1 cellular context compared by ENCODE assay signal in the genomic region with DNA sequence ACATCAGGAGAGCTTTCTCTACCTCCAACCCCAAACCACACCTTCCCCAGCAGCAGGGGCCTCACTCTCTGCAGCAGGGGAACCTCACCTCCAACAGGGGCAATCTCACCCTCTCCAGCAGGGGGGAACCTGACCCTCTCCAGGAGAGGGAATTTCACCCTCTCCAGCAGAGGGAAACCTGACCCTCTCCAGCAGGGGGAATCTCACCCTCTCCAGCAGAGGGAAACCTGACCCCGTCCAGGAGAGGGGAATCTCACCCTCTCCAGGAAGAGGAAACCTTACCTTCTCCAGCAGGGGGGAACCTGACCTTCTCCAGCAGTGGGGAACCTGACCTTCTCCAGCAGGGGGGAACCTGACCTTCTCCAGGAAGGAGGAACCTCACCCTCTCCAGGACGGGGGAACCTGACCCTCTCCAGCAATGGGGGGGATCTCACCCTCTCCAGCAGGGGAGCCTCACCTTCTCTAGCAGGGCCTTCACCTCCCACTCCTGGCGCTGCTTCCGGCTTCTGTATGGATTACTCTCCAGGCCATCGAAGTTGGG.
TF ChIP-seq lines count a peak whose summit lies in the region.

No MANE protein-coding gene starts in this region.

TF ChIP-seq in HepG2, 621 proteins besides CTCF, POLR2A, EP300 and RAD21 (continued from another document and continues in another):
- TF ChIP-seq, protein P1, sequence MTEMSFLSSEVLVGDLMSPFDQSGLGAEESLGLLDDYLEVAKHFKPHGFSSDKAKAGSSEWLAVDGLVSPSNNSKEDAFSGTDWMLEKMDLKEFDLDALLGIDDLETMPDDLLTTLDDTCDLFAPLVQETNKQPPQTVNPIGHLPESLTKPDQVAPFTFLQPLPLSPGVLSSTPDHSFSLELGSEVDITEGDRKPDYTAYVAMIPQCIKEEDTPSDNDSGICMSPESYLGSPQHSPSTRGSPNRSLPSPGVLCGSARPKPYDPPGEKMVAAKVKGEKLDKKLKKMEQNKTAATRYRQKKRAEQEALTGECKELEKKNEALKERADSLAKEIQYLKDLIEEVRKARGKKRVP (CRISPR knock-in tag; IDR thresholded peaks at IDR 0.05): no peak
- no peak for TF ChIP-seq ZBTB8A (CRISPR knock-in tag; IDR thresholded peaks at IDR 0.05; ENCODE audit: borderline replicate concordance, low read depth)
- TF ChIP-seq MIXL1 (CRISPR knock-in tag; IDR thresholded peaks at IDR 0.05): no peak
- no peak for TF ChIP-seq EHMT2 (IDR thresholded peaks at IDR 0.05; ENCODE audit: borderline replicate concordance, low read depth, low read length)
- peak; percentile 12; the same call in 1 of the 2 replicates for TF ChIP-seq NR2F2 (IDR thresholded peaks at IDR 0.05; ENCODE audit: borderline replicate concordance, low read depth)
- no peak for TF ChIP-seq ZNF788 (CRISPR knock-in tag; IDR thresholded peaks at IDR 0.05; ENCODE audit: borderline replicate concordance)
- TF ChIP-seq ZNF761 (CRISPR knock-in tag; conservative IDR thresholded peaks at IDR 0.05): no peak
- no peak for TF ChIP-seq HNF1A (IDR thresholded peaks at IDR 0.05; ENCODE audit: low read depth)
- no peak for TF ChIP-seq HNF1A (CRISPR knock-in tag; IDR thresholded peaks at IDR 0.05; ENCODE audit: borderline replicate concordance)
- peak; percentile 66; the same call in 1 of the 3 replicates for TF ChIP-seq MXI1 (IDR thresholded peaks at IDR 0.05; ENCODE audit: borderline replicate concordance, low read depth, low read length)
- no peak for TF ChIP-seq ZNF333 (CRISPR knock-in tag; IDR thresholded peaks at IDR 0.05; ENCODE audit: borderline replicate concordance)
- TF ChIP-seq PATZ1 (CRISPR knock-in tag; IDR thresholded peaks at IDR 0.05): peak; percentile 72
- no peak for TF ChIP-seq SMYD3 (CRISPR knock-in tag; IDR thresholded peaks at IDR 0.05)
- no peak for TF ChIP-seq MATR3 (CRISPR knock-in tag; IDR thresholded peaks at IDR 0.05)
- TF ChIP-seq SATB2 (CRISPR knock-in tag; IDR thresholded peaks at IDR 0.05): no peak
- no peak for TF ChIP-seq U2AF2 (IDR thresholded peaks at IDR 0.05; ENCODE audit: low read depth, low read length)
- TF ChIP-seq SNAPC4 (CRISPR knock-in tag; IDR thresholded peaks at IDR 0.05): no peak
- TF ChIP-seq, protein P2, sequence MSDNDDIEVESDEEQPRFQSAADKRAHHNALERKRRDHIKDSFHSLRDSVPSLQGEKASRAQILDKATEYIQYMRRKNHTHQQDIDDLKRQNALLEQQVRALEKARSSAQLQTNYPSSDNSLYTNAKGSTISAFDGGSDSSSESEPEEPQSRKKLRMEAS (IDR thresholded peaks at IDR 0.05): peak; percentile 33; the same call in 1 of the 2 replicates
- TF ChIP-seq, protein P3, sequence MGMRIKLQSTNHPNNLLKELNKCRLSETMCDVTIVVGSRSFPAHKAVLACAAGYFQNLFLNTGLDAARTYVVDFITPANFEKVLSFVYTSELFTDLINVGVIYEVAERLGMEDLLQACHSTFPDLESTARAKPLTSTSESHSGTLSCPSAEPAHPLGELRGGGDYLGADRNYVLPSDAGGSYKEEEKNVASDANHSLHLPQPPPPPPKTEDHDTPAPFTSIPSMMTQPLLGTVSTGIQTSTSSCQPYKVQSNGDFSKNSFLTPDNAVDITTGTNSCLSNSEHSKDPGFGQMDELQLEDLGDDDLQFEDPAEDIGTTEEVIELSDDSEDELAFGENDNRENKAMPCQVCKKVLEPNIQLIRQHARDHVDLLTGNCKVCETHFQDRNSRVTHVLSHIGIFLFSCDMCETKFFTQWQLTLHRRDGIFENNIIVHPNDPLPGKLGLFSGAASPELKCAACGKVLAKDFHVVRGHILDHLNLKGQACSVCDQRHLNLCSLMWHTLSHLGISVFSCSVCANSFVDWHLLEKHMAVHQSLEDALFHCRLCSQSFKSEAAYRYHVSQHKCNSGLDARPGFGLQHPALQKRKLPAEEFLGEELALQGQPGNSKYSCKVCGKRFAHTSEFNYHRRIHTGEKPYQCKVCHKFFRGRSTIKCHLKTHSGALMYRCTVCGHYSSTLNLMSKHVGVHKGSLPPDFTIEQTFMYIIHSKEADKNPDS (CRISPR knock-in tag; IDR thresholded peaks at IDR 0.05): peak; percentile 80; the same call in 1 of the 2 replicates
- no peak for TF ChIP-seq MBNL3 (CRISPR knock-in tag; conservative IDR thresholded peaks at IDR 0.05)
- TF ChIP-seq ZHX2 (IDR thresholded peaks at IDR 0.05; ENCODE audit: low read depth): no peak
- no peak for TF ChIP-seq ZHX2 (CRISPR knock-in tag; IDR thresholded peaks at IDR 0.05; ENCODE audit: borderline replicate concordance)
- no peak for TF ChIP-seq ZNF430 (CRISPR knock-in tag; IDR thresholded peaks at IDR 0.05)
- TF ChIP-seq THAP8 (CRISPR knock-in tag; IDR thresholded peaks at IDR 0.05; ENCODE audit: borderline replicate concordance): no peak
- no peak for TF ChIP-seq KAT8 (CRISPR knock-in tag; IDR thresholded peaks at IDR 0.05)
- no peak for TF ChIP-seq GFI1 (CRISPR knock-in tag; IDR thresholded peaks at IDR 0.05; ENCODE audit: borderline replicate concordance)
- TF ChIP-seq YY1 (IDR thresholded peaks at IDR 0.05; ENCODE audit: insufficient read depth, insufficient replicate concordance, low read depth, low read length): no peak
- no peak for TF ChIP-seq STAT5B (CRISPR knock-in tag; IDR thresholded peaks at IDR 0.05)
- TF ChIP-seq RORA (CRISPR knock-in tag; IDR thresholded peaks at IDR 0.05): no peak
- no peak for TF ChIP-seq ZNF432 (CRISPR knock-in tag; IDR thresholded peaks at IDR 0.05; ENCODE audit: borderline replicate concordance)
- TF ChIP-seq ZNF776 (CRISPR knock-in tag; IDR thresholded peaks at IDR 0.05): no peak
- 0 out of 2 replicates have a peak, but pooled peaks have one; percentile 25 for TF ChIP-seq ZFX (CRISPR knock-in tag; IDR thresholded peaks at IDR 0.05; ENCODE audit: low read depth)
- TF ChIP-seq JDP2 (CRISPR knock-in tag; IDR thresholded peaks at IDR 0.05; ENCODE audit: borderline replicate concordance): no peak
- TF ChIP-seq REPIN1 (CRISPR knock-in tag; IDR thresholded peaks at IDR 0.05; ENCODE audit: borderline replicate concordance, low read depth): peak; percentile 68; the same call in 1 of the 2 replicates
- TF ChIP-seq ZC3H4 (CRISPR knock-in tag; IDR thresholded peaks at IDR 0.05; ENCODE audit: borderline replicate concordance): no peak
- no peak for TF ChIP-seq ZNF724P (CRISPR knock-in tag; IDR thresholded peaks at IDR 0.05; ENCODE audit: borderline replicate concordance)
